In the genomic region with DNA sequence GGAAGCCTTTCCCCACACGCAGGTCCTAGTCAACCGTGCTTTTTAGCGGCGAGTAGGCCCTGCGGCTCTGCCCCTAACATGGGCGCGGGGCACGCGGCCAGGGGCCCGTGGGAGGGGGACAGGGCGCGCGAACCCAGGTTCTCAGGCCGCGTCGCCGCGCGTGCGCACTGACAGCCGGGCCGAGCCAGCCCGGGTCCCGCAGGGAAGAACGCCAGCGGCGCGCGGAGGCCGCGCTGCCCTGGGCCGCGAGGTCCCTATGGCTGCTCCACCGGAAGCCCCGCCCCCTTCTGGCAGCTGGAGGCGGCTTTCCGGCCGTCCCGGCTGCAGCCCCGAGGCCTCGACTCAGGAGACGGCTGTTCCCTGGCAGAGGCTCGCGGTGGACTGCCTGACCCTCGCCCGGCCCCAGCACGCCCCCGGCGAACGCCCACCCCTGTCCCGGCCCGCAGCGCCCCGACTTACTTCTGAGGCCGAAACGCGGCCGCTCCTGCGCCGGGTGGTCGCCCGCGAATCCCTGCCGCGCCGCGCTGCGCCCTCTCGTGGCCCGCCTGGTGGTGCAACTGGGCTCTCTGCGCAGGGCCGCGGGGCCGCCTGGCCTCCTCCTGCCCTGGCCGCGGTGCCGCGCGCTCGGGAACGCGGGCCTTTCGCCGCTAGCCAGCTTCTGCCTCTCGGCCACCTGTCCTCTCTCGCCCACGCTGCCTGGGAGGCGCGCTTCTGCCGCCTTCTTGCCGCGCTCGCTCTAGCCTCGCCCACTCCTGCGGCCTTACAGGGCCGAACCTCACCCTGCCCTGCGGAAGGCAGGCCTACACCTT, we compare ENCODE assay signal across 1 cellular context.
TF ChIP-seq lines count a peak whose summit lies in the region.

No MANE protein-coding gene starts in this region.

TF ChIP-seq in K562, 482 proteins besides CTCF, POLR2A, EP300 and RAD21 (continued from another document and continues in another):
- peak; percentile 94 for TF ChIP-seq ZNF282 (CRISPR knock-in tag; IDR thresholded peaks at IDR 0.05)
- no peak for TF ChIP-seq POLR2AphosphoS2 (IDR thresholded peaks at IDR 0.05; ENCODE audit: low read length)
- TF ChIP-seq HMG20A (CRISPR knock-in tag; conservative IDR thresholded peaks at IDR 0.05) = no peak
- TF ChIP-seq KAT8 (IDR thresholded peaks at IDR 0.05; ENCODE audit: low read depth) = no peak
- TF ChIP-seq, protein P1, sequence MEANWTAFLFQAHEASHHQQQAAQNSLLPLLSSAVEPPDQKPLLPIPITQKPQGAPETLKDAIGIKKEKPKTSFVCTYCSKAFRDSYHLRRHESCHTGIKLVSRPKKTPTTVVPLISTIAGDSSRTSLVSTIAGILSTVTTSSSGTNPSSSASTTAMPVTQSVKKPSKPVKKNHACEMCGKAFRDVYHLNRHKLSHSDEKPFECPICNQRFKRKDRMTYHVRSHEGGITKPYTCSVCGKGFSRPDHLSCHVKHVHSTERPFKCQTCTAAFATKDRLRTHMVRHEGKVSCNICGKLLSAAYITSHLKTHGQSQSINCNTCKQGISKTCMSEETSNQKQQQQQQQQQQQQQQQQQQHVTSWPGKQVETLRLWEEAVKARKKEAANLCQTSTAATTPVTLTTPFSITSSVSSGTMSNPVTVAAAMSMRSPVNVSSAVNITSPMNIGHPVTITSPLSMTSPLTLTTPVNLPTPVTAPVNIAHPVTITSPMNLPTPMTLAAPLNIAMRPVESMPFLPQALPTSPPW (CRISPR knock-in tag; IDR thresholded peaks at IDR 0.05) = peak; percentile 89
- TF ChIP-seq, protein P2, sequence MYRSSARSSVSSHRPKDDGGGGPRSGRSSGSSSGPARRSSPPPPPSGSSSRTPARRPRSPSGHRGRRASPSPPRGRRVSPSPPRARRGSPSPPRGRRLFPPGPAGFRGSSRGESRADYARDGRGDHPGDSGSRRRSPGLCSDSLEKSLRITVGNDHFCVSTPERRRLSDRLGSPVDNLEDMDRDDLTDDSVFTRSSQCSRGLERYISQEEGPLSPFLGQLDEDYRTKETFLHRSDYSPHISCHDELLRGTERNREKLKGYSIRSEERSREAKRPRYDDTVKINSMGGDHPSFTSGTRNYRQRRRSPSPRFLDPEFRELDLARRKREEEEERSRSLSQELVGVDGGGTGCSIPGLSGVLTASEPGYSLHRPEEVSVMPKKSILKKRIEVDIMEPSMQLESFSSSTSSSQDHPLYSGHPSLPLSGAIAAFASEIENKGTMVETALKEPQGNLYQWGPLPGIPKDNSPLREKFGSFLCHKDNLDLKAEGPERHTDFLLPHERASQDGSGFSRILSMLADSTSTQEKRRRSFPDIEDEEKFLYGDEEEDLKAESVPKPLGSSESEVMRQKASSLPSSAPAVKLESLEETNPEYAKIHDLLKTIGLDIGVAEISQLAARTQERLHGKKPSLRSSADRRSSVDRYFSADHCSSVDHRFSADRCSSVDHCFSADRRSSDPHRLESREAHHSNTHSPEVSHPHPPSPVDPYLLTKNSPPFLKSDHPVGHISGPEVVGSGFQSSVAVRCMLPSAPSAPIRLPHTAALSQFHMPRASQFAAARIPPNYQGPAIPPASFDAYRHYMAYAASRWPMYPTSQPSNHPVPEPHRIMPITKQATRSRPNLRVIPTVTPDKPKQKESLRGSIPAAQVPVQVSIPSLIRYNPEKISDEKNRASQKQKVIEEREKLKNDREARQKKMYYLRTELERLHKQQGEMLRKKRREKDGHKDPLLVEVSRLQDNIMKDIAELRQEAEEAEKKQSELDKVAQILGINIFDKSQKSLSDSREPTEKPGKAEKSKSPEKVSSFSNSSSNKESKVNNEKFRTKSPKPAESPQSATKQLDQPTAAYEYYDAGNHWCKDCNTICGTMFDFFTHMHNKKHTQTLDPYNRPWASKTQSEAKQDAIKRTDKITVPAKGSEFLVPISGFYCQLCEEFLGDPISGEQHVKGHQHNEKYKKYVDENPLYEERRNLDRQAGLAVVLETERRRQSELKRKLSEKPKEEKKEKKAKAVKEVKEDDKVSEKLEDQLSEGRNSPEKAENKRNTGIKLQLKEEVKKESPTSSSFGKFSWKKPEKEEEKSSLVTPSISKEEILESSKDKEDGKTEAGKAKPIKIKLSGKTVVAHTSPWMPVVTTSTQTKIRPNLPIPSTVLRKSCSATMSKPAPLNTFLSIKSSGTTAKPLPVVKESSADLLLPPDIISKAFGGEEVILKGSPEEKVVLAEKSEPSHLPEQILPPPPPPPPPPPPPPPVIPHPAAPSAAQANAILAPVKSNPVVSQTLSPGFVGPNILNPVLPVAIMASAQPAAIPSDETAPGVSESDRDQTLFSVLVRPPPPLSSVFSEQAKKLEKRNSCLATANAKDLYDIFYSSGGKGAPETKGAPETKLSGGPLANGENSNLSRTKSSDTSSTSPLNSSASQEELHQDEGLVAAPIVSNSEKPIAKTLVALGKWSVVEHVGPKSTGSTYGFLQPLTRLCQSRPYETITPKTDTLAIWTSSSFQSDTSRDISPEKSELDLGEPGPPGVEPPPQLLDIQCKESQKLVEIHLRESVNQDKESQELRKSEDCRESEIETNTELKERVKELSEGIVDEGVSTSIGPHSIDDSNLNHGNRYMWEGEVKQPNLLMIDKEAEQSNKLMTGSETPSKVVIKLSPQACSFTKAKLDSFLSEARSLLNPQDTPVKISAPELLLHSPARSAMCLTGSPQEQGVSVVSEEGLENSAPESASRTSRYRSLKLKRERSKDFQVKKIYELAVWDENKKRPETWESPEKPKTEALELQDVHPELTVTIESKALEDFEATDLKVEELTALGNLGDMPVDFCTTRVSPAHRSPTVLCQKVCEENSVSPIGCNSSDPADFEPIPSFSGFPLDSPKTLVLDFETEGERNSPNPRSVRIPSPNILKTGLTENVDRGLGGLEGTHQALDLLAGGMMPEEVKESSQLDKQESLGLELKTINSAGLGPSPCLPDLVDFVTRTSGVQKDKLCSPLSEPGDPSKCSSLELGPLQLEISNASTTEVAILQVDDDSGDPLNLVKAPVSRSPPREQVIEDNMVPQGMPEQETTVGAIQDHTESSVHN (IDR thresholded peaks at IDR 0.05; ENCODE audit: borderline replicate concordance in 1 of 2, low read depth in 1 of 2) = no peak
- TF ChIP-seq MCM5 (IDR thresholded peaks at IDR 0.05; ENCODE audit: low read depth) = no peak
- TF ChIP-seq, protein P3, sequence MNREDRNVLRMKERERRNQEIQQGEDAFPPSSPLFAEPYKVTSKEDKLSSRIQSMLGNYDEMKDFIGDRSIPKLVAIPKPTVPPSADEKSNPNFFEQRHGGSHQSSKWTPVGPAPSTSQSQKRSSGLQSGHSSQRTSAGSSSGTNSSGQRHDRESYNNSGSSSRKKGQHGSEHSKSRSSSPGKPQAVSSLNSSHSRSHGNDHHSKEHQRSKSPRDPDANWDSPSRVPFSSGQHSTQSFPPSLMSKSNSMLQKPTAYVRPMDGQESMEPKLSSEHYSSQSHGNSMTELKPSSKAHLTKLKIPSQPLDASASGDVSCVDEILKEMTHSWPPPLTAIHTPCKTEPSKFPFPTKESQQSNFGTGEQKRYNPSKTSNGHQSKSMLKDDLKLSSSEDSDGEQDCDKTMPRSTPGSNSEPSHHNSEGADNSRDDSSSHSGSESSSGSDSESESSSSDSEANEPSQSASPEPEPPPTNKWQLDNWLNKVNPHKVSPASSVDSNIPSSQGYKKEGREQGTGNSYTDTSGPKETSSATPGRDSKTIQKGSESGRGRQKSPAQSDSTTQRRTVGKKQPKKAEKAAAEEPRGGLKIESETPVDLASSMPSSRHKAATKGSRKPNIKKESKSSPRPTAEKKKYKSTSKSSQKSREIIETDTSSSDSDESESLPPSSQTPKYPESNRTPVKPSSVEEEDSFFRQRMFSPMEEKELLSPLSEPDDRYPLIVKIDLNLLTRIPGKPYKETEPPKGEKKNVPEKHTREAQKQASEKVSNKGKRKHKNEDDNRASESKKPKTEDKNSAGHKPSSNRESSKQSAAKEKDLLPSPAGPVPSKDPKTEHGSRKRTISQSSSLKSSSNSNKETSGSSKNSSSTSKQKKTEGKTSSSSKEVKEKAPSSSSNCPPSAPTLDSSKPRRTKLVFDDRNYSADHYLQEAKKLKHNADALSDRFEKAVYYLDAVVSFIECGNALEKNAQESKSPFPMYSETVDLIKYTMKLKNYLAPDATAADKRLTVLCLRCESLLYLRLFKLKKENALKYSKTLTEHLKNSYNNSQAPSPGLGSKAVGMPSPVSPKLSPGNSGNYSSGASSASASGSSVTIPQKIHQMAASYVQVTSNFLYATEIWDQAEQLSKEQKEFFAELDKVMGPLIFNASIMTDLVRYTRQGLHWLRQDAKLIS (CRISPR knock-in tag; IDR thresholded peaks at IDR 0.05) = peak; percentile 55; the same call in 1 of the 2 replicates
- no peak for TF ChIP-seq KDM4B (IDR thresholded peaks at IDR 0.05; ENCODE audit: borderline replicate concordance in 2 of 2, low read depth in 1 of 2)
- TF ChIP-seq CBFB (CRISPR knock-in tag; IDR thresholded peaks at IDR 0.05) = no peak
- TF ChIP-seq ZNF551 (CRISPR knock-in tag; IDR thresholded peaks at IDR 0.05) = no peak
- TF ChIP-seq, protein P4, sequence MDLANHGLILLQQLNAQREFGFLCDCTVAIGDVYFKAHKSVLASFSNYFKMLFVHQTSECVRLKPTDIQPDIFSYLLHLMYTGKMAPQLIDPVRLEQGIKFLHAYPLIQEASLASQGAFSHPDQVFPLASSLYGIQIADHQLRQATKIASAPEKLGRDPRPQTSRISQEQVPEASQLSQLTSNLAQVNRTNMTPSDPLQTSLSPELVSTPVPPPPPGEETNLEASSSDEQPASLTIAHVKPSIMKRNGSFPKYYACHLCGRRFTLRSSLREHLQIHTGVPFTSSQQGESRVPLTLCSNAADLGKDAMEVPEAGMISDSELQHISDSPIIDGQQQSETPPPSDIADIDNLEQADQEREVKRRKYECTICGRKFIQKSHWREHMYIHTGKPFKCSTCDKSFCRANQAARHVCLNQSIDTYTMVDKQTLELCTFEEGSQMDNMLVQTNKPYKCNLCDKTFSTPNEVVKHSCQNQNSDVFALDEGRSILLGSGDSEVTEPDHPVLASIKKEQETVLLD (IDR thresholded peaks at IDR 0.05) = peak; percentile 85
- TF ChIP-seq, protein P5, sequence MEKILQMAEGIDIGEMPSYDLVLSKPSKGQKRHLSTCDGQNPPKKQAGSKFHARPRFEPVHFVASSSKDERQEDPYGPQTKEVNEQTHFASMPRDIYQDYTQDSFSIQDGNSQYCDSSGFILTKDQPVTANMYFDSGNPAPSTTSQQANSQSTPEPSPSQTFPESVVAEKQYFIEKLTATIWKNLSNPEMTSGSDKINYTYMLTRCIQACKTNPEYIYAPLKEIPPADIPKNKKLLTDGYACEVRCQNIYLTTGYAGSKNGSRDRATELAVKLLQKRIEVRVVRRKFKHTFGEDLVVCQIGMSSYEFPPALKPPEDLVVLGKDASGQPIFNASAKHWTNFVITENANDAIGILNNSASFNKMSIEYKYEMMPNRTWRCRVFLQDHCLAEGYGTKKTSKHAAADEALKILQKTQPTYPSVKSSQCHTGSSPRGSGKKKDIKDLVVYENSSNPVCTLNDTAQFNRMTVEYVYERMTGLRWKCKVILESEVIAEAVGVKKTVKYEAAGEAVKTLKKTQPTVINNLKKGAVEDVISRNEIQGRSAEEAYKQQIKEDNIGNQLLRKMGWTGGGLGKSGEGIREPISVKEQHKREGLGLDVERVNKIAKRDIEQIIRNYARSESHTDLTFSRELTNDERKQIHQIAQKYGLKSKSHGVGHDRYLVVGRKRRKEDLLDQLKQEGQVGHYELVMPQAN (IDR thresholded peaks at IDR 0.05; ENCODE audit: borderline replicate concordance) = no peak
- TF ChIP-seq, protein P6, sequence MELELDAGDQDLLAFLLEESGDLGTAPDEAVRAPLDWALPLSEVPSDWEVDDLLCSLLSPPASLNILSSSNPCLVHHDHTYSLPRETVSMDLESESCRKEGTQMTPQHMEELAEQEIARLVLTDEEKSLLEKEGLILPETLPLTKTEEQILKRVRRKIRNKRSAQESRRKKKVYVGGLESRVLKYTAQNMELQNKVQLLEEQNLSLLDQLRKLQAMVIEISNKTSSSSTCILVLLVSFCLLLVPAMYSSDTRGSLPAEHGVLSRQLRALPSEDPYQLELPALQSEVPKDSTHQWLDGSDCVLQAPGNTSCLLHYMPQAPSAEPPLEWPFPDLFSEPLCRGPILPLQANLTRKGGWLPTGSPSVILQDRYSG (tag; conservative IDR thresholded peaks at IDR 0.05; ENCODE audit: low read depth) = peak; percentile 75
- TF ChIP-seq, protein P7, sequence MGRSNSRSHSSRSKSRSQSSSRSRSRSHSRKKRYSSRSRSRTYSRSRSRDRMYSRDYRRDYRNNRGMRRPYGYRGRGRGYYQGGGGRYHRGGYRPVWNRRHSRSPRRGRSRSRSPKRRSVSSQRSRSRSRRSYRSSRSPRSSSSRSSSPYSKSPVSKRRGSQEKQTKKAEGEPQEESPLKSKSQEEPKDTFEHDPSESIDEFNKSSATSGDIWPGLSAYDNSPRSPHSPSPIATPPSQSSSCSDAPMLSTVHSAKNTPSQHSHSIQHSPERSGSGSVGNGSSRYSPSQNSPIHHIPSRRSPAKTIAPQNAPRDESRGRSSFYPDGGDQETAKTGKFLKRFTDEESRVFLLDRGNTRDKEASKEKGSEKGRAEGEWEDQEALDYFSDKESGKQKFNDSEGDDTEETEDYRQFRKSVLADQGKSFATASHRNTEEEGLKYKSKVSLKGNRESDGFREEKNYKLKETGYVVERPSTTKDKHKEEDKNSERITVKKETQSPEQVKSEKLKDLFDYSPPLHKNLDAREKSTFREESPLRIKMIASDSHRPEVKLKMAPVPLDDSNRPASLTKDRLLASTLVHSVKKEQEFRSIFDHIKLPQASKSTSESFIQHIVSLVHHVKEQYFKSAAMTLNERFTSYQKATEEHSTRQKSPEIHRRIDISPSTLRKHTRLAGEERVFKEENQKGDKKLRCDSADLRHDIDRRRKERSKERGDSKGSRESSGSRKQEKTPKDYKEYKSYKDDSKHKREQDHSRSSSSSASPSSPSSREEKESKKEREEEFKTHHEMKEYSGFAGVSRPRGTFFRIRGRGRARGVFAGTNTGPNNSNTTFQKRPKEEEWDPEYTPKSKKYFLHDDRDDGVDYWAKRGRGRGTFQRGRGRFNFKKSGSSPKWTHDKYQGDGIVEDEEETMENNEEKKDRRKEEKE (IDR thresholded peaks at IDR 0.05; ENCODE audit: borderline replicate concordance in 1 of 2, control insufficient read depth in 1 of 2, low read depth in 2 of 2, low read length in 1 of 2) = no peak
- no peak for TF ChIP-seq ZNF408 (CRISPR knock-in tag; IDR thresholded peaks at IDR 0.05; ENCODE audit: low read depth)
- no peak for TF ChIP-seq ZNF57 (CRISPR knock-in tag; IDR thresholded peaks at IDR 0.05)
- no peak for TF ChIP-seq RAD51 (IDR thresholded peaks at IDR 0.05; ENCODE audit: borderline replicate concordance, low read depth)
- no peak for TF ChIP-seq CBFA2T2 (conservative IDR thresholded peaks at IDR 0.05)
- no peak for TF ChIP-seq PHTF2 (CRISPR knock-in tag; IDR thresholded peaks at IDR 0.05)
- TF ChIP-seq, protein P8, sequence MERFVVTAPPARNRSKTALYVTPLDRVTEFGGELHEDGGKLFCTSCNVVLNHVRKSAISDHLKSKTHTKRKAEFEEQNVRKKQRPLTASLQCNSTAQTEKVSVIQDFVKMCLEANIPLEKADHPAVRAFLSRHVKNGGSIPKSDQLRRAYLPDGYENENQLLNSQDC (CRISPR knock-in tag; IDR thresholded peaks at IDR 0.05) = no peak
- no peak for TF ChIP-seq DNMT1 (IDR thresholded peaks at IDR 0.05)
- no peak; the same call in 1 of the 2 replicates for TF ChIP-seq GTF2A2 (tag; IDR thresholded peaks at IDR 0.05)
- TF ChIP-seq, protein P9, sequence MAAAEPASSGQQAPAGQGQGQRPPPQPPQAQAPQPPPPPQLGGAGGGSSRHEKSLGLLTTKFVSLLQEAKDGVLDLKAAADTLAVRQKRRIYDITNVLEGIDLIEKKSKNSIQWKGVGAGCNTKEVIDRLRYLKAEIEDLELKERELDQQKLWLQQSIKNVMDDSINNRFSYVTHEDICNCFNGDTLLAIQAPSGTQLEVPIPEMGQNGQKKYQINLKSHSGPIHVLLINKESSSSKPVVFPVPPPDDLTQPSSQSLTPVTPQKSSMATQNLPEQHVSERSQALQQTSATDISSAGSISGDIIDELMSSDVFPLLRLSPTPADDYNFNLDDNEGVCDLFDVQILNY (CRISPR knock-in tag; IDR thresholded peaks at IDR 0.05) = peak; percentile 86
- TF ChIP-seq ZBED1 (IDR thresholded peaks at IDR 0.05) = no peak
- TF ChIP-seq ZBTB17 (CRISPR knock-in tag; IDR thresholded peaks at IDR 0.05) = peak; percentile 76
